Comparison of ENCODE assay signal across 7 cellular contexts in the genomic region with DNA sequence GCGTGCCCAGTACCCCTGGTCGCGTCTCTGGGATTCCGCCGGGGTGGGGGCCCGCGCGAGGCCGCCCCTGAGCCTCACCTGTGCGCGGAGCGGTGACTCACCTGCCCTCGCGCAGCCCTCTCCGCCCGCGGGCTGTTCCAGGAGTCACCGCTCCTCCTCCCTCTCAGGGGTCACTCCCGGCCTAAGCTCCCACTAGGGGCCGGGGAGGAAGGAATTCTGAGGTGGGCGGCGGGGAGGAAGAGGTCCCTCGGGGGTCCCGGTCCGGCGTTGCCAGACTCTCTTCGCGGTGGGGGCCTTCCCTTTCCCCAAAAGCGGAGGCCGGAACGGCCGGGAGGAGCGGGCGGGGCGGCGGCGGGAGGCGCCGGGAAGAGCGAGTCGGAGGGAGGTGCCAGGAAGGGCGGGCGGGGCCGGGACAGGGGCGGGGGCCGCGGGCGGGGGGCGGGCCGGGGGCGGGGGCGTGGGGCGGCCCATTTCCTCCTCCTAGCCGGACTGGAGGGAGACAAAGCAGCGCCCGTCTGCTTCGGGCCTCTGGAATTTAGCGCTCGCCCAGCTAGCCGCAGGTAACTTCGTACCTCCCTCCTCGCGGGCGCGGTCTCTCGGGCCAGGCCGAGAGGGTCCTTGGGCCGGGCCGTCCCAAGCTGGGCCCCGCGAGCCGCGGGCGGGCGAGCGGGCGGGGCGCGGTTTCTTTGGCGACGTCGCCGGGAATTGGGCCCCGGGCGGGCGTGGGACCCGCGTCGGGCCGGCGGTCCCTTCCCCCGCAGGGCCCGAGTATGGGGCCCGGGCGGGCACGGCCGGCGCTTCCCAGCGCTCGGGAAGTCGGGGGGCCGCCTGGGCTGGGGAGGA. TPM values are rescaled to one million over a fixed set of nuclear protein-coding genes. Genes with fewer than 3 reads are reported as not detected.
DNase-seq lines count a peak whose midpoint lies in the region; ATAC-seq, FAIRE-seq and TF ChIP-seq lines count a peak whose summit lies in the region.

A gene with protein sequence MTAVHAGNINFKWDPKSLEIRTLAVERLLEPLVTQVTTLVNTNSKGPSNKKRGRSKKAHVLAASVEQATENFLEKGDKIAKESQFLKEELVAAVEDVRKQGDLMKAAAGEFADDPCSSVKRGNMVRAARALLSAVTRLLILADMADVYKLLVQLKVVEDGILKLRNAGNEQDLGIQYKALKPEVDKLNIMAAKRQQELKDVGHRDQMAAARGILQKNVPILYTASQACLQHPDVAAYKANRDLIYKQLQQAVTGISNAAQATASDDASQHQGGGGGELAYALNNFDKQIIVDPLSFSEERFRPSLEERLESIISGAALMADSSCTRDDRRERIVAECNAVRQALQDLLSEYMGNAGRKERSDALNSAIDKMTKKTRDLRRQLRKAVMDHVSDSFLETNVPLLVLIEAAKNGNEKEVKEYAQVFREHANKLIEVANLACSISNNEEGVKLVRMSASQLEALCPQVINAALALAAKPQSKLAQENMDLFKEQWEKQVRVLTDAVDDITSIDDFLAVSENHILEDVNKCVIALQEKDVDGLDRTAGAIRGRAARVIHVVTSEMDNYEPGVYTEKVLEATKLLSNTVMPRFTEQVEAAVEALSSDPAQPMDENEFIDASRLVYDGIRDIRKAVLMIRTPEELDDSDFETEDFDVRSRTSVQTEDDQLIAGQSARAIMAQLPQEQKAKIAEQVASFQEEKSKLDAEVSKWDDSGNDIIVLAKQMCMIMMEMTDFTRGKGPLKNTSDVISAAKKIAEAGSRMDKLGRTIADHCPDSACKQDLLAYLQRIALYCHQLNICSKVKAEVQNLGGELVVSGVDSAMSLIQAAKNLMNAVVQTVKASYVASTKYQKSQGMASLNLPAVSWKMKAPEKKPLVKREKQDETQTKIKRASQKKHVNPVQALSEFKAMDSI (plus strand): TSS at position 475 of the 843 bp plus-strand sequence. CDS start 28,500 bp downstream, outside the sequence.

- H3K4me3 ChIP-seq in H1 (ENCODE audit: extremely low read depth in 1 of 4, insufficient read depth in 2 of 4, low read depth in 3 of 4, low read length in 4 of 4), result peak within 1 kb of the TSS; percentile 74 to 91 (median 82)
- peak within 1 kb of the TSS; percentile 86 to 96 for H3K4me3 ChIP-seq in mesenchymal stem cell (ENCODE audit: insufficient read depth in 1 of 2, low read depth in 1 of 2, low read length in 2 of 2)

- H4K8ac ChIP-seq in H1 (ENCODE audit: extremely low read depth, insufficient read depth, low read length), result peak within 1 kb of the TSS; percentile 88
- peak within 1 kb of the TSS; percentile 75 for H4K8ac ChIP-seq in mesenchymal stem cell (ENCODE audit: low read length)

- peak within 1 kb of the TSS; percentile 73 for H3K56ac ChIP-seq in H1 (replicated peaks; ENCODE audit: insufficient read length, low read depth, low read length)

- peak within 1 kb of the TSS; percentile 85 for H3K27ac ChIP-seq in H1 (ENCODE audit: low read depth, low read length)
- H3K27ac ChIP-seq in mesenchymal stem cell (ENCODE audit: low read length, poor library complexity, severe bottlenecking), result peak within 1 kb of the TSS; percentile 77

- H3K4me2 ChIP-seq in H1 (ENCODE audit: insufficient read depth in 1 of 2, low read depth in 2 of 2, low read length in 2 of 2), result peak within 1 kb of the TSS; percentile 79 to 98
- H3K4me2 ChIP-seq in mesenchymal stem cell (ENCODE audit: low read length, poor library complexity, severe bottlenecking), result peak within 1 kb of the TSS; percentile 97

- DNase-seq in NCI-H69 (lab: John Stamatoyannopoulos, UW) (peak; percentile 94), H1 (ENCODE audit: low read depth in 1 of 2, low spot score in 2 of 2) (peak in 1 of 2 experiments; percentile 96), mesenchymal stem cell (peak; percentile 75)
- DNase-seq in activated CD8-positive, alpha-beta memory T cell treated with anti-CD3 and anti-CD28 coated beads for 24 hours, result peak; percentile 80
- peak; percentile 53 for DNase-seq in stimulated activated CD8-positive, alpha-beta memory T cell treated with anti-CD3 and anti-CD28 coated beads, Interleukin-12 subunit alpha, Interleukin-12 subunit beta, amount 100 ng/mL, for 4 hours (ENCODE audit: low read depth)

- H3K4me1 ChIP-seq in H1 (replicated peaks in 1 of 4; ENCODE audit: control insufficient read depth in 3 of 4, insufficient read depth in 4 of 4, low read length in 3 of 4) (peaks cover 2 to 11% (median 9%) of the 10 kb centered on the region in 4 experiments; a peak in 5 of 7 replicates), mesenchymal stem cell (ENCODE audit: control insufficient read depth, insufficient read depth, low read depth, low read length) (peaks cover 17% of the 10 kb centered on the region)

- H4K91ac ChIP-seq in H1 (replicated peaks; ENCODE audit: insufficient read length, low read length), result peak within 1 kb of the TSS; percentile 96
- peak within 1 kb of the TSS; percentile 83 for H4K91ac ChIP-seq in mesenchymal stem cell (ENCODE audit: low read length)

- H4K5ac ChIP-seq in H1 (ENCODE audit: insufficient read length, low read depth, low read length), result peak within 1 kb of the TSS; percentile 92

- peaks cover 0 to 17% of the 10 kb centered on the region in 2 experiments for H4K20me1 ChIP-seq in H1 (replicated peaks in 1 of 2; ENCODE audit: control insufficient read depth in 1 of 2, insufficient read depth in 2 of 2, low read length in 2 of 2)

- H2BK120ac ChIP-seq in H1 (replicated peaks; ENCODE audit: low read depth, low read length) (no peak within 1 kb of the TSS), mesenchymal stem cell (ENCODE audit: low read depth, low read length) (peak within 1 kb of the TSS; percentile 92)

- peak within 1 kb of the TSS; percentile 90 for H2AK5ac ChIP-seq in H1 (ENCODE audit: low read depth, low read length)
- no peak within 1 kb of the TSS for H2AK5ac ChIP-seq in mesenchymal stem cell (ENCODE audit: low read length, severe bottlenecking)

- no peak for FAIRE-seq in H1 (lab: Jason Lieb, UNC)

- H3K9ac ChIP-seq in H1 (replicated peaks in 1 of 4; ENCODE audit: extremely low read depth in 1 of 4, low read depth in 3 of 4, low read length in 3 of 4), result peak within 1 kb of the TSS; percentile 81 to 89 (median 86)
- H3K9ac ChIP-seq in mesenchymal stem cell (ENCODE audit: low read length), result peak within 1 kb of the TSS; percentile 98

- no peak for TF ChIP-seq RAD21 in H1 (IDR thresholded peaks at IDR 0.05 in 1 of 2, conservative IDR thresholded peaks at IDR 0.05 in 1 of 2; ENCODE audit: low read depth in 2 of 2, low read length in 2 of 2)

- peak within 1 kb of the TSS; percentile 13 for H3K4ac ChIP-seq in H1 (replicated peaks; ENCODE audit: insufficient read length, low read depth, low read length)
- peak within 1 kb of the TSS; percentile 66 to 96 for H3K4ac ChIP-seq in mesenchymal stem cell (ENCODE audit: low read depth in 1 of 2, low read length in 2 of 2)

- H3K9me3 ChIP-seq in H1 (ENCODE audit: insufficient read depth in 2 of 2, low read depth in 1 of 2, low read length in 1 of 2), result peaks cover 5 to 7% of the 10 kb centered on the region in 2 experiments; a peak in 3 of 4 replicates
- H3K9me3 ChIP-seq in mesenchymal stem cell (ENCODE audit: control insufficient read depth, low read length), result no peaks in the 10 kb centered on the region

- H2AFZ ChIP-seq in H1 (ENCODE audit: low read length) (no peak within 1 kb of the TSS; the same call in 1 of the 2 replicates), mesenchymal stem cell (ENCODE audit: low read depth, low read length) (peak within 1 kb of the TSS; percentile 79)

- no peak within 1 kb of the TSS for H3K23ac ChIP-seq in H1 (ENCODE audit: insufficient read length)
- peak within 1 kb of the TSS in 1 of 2 experiments; percentile 28 for H3K23ac ChIP-seq in mesenchymal stem cell (ENCODE audit: low read length in 2 of 2)

- ATAC-seq in GM18502 (IDR thresholded peaks at IDR 0.05; ENCODE audit: poor library complexity, unreplicated experiment), result peak; percentile 54
- ATAC-seq in HG02938 (IDR thresholded peaks at IDR 0.05; ENCODE audit: unreplicated experiment), result peak; percentile 41

- H2BK20ac ChIP-seq in H1 (ENCODE audit: low read length), result no peak within 1 kb of the TSS

- H3K27me3 ChIP-seq in H1 (replicated peaks in 1 of 4; ENCODE audit: control insufficient read depth in 3 of 4, extremely low read depth in 1 of 4, insufficient read depth in 3 of 4, low read length in 3 of 4), result no peaks in the 10 kb centered on the region
- H3K27me3 ChIP-seq in mesenchymal stem cell (ENCODE audit: control insufficient read depth in 1 of 2, insufficient read depth in 1 of 2, low read length in 2 of 2), result no peaks in the 10 kb centered on the region

- no peak for TF ChIP-seq CTCF in H1 (IDR thresholded peaks at IDR 0.05; ENCODE audit: control extremely low read depth in 1 of 3, insufficient read depth in 1 of 3, low read depth in 1 of 3, low read length in 3 of 3)

- peak; percentile 87 to 89 for TF ChIP-seq POLR2A in H1 (IDR thresholded peaks at IDR 0.05; ENCODE audit: control extremely low read depth in 1 of 2, low read depth in 2 of 2, low read length in 2 of 2)

- TF ChIP-seq EP300 in H1 (IDR thresholded peaks at IDR 0.05; ENCODE audit: borderline replicate concordance in 1 of 2, low read depth in 2 of 2, low read length in 2 of 2), result peak in 1 of 2 experiments; percentile 99; a peak in 2 of 3 replicates

- POLR2A ChIA-PET in H1 (lab: Charles Lee; ENCODE audit: partially characterized antibody), result interaction anchor here (0.6 to 3.6 kb wide), 37 partner anchors 9 to 1769 kb away, joined by 3 to 23 read pairs (median 4); a partner anchor contains a TSS

- H3K79me1 ChIP-seq in H1 (ENCODE audit: low read depth, low read length) (peaks cover 5% of the 10 kb centered on the region; the same call in 1 of the 2 replicates), mesenchymal stem cell (replicated peaks; ENCODE audit: low read length, poor library complexity, severe bottlenecking) (peaks cover 2% of the 10 kb centered on the region)

- H3K18ac ChIP-seq in H1 (ENCODE audit: extremely low read depth, low read length), result peak within 1 kb of the TSS; percentile 97
- H3K18ac ChIP-seq in mesenchymal stem cell (ENCODE audit: low read depth in 1 of 2, low read length in 2 of 2), result peak within 1 kb of the TSS; percentile 97 to 98

- CTCF ChIA-PET in H1 (lab: Charles Lee; ENCODE audit: partially characterized antibody), result interaction anchor here (0.6 to 2.0 kb wide), 9 partner anchors 14 to 422 kb away, joined by 3 to 7 read pairs (median 4); no protein-coding TSS in a partner anchor

- H2BK5ac ChIP-seq in H1 (ENCODE audit: low read depth, low read length) (peak within 1 kb of the TSS; percentile 91), mesenchymal stem cell (ENCODE audit: low read depth, low read length, poor library complexity, severe bottlenecking) (peak within 1 kb of the TSS; percentile 98)

- H2BK15ac ChIP-seq in H1 (ENCODE audit: low read length) (0 out of 2 replicates have a peak within 1 kb of the TSS, but pooled peaks have one; percentile 16), mesenchymal stem cell (ENCODE audit: low read depth, poor library complexity, severe bottlenecking) (peak within 1 kb of the TSS; percentile 99)

- H3K14ac ChIP-seq in H1 (ENCODE audit: insufficient read length) (no peak within 1 kb of the TSS), mesenchymal stem cell (ENCODE audit: low read length in 2 of 2) (peak within 1 kb of the TSS; percentile 62 to 75)

- whole genome bisulfite sequencing in H1 (ENCODE audit: extremely low coverage in 1 of 2, insufficient coverage in 1 of 2, insufficient read length in 1 of 2, insufficient replicate concordance in 2 of 2, low coverage in 1 of 2, low lambda C conversion rate in 2 of 2, missing lambda C conversion rate in 1 of 2), 2 experiments, result 1% methylated on average over 47 of the region's 102 CpGs; no CpG with 5 or more reads in 1 of the 2 experiments
- WGBS in mesenchymal stem cell, result under 1% methylated on average over 32 of the region's 102 CpGs

- H2BK12ac ChIP-seq in H1 (ENCODE audit: low read depth, low read length) (peak within 1 kb of the TSS; percentile 81; the same call in 1 of the 2 replicates), mesenchymal stem cell (ENCODE audit: low read length in 2 of 2) (peak within 1 kb of the TSS in 1 of 2 experiments; percentile 71)

- peaks cover 37 to 42% of the 10 kb centered on the region in 2 experiments for H3K79me2 ChIP-seq in H1 (ENCODE audit: control insufficient read depth in 1 of 2, insufficient read depth in 2 of 2, low read length in 2 of 2)

- H3K36me3 ChIP-seq in H1 (ENCODE audit: control insufficient read depth in 2 of 4, insufficient read depth in 4 of 4, low read length in 3 of 4) (peaks cover 0 to 17% (median 6%) of the 10 kb centered on the region in 4 experiments; a peak in 3 of 8 replicates), mesenchymal stem cell (ENCODE audit: control insufficient read depth in 1 of 2, insufficient read depth in 2 of 2, low read depth in 1 of 2, low read length in 2 of 2) (peaks cover 5 to 7% of the 10 kb centered on the region in 2 experiments)

- H3K23me2 ChIP-seq in H1 (ENCODE audit: low read depth, low read length), result peaks cover 11% of the 10 kb centered on the region; the same call in 1 of the 2 replicates

RNA-seq across cellular contexts. Expression of the gene that starts here (rescaled TPM):
- 302 and 349 TPM in 2 replicates for total RNA-seq in H1 (2021; fragmentation: NEBNext Ultra II Directional; extraction: Animal tissue kit (Norgen Biotek cat#: 25700))
- polyA plus RNA-seq in H1 (2011; rRNA removed), result 115 and 124 TPM in 2 replicates
- polyA plus RNA-seq in H1 (2011; cell fraction: cytosol; rRNA removed), result 159 TPM
- 239 TPM for polyA plus RNA-seq in H1 (2011; cell fraction: nucleus; rRNA removed)
- 239 to 268 TPM (median 258 TPM) in 4 replicates for polyA plus RNA-seq in H1 (2012, experiment 1 of 2)
- 40.4 TPM for polyA plus RNA-seq in H1 (2012, experiment 2 of 2)
- polyA plus RNA-seq in H1 (2013, experiment 1 of 2), result 134 TPM
- 131 TPM for polyA plus RNA-seq in H1 (2013, experiment 2 of 2)
- polyA minus RNA-seq in H1 (2011; rRNA and poly(A)+ RNA removed), result 165 and 188 TPM in 2 replicates
- polyA minus RNA-seq in H1 (2011; cell fraction: cytosol; rRNA and poly(A)+ RNA removed), result 179 TPM
- polyA minus RNA-seq in H1 (2011; cell fraction: nucleus; rRNA and poly(A)+ RNA removed), result 114 TPM
- polyA plus RNA-seq in mesenchymal stem cell (2013, experiment 1 of 2), result 140 TPM
- 144 TPM for polyA plus RNA-seq in mesenchymal stem cell (2013, experiment 2 of 2)
